Comparison of ENCODE assay signal across 9 cellular contexts in the genomic region with DNA sequence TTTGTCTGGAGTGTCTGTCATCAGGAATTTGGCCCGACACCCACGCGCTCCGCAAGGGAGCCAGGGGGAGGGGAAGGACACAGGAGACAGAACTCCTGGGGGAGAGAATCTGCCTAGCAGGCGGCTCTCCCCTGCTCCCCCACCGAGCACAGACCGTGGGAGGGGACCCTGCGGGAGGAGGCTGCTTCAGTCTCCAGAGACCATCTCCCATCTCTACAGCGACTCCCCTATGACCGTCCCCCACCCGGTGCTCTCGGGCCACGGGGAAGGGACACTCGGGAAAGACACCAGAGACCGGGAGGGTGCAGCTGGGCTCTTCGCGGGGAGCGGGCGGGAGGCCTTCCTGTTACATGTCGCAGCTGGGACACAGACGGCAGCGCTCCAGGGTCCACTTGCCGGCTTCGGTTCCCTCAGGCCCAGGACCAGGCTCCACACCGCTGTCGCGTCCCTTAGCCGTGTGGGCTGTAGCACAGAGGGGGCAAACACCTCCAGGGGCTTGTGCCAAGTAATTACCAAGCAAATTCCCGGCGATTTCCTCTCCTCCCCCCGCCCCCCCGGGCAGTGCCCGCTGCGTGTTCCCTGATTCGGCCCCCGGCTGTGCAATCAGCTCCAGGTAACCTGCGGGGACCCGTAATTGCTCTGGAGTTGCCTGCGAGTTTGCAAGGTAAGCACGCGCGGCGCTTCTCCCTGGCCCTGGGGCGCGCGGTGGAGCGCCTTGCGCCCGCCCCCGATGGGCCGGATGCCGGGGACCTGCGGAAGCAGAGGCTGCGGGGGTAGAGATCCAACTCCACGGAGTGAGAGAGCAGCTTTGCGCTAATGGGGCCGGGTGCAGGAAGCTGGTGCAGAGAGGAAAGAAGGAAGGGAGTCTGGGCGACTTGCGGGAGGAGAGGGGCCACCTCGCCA.
DNase-seq lines count a peak whose midpoint lies in the region; ATAC-seq and TF ChIP-seq lines count a peak whose summit lies in the region.
"Had no signal": no experiment of that assay in that cellular context is flagged by ENCODE, and none has a peak within 500 bp of the region (broad histone marks: within the 10 kb centered on the region; RNA-seq: fewer than 3 reads in every experiment).

No MANE protein-coding gene starts in this region.

- H4K91ac ChIP-seq in trophoblast cell (ENCODE audit: low read depth, low read length), result no peak overlapping the region

- H4K20me1 ChIP-seq in GM23248 (ENCODE audit: insufficient read depth), result no peaks in the 10 kb centered on the region

- TF ChIP-seq CTCF in glutamatergic neuron (IDR thresholded peaks at IDR 0.05; ENCODE audit: partially characterized antibody, unreplicated experiment), result no peak

- no peaks in the 10 kb centered on the region for H3K9me2 ChIP-seq in GM23248 (ENCODE audit: insufficient read depth)

- H3K4ac ChIP-seq in trophoblast cell (ENCODE audit: low read depth, low read length), result no peak overlapping the region

- peak overlapping the region; percentile 41 for H3K4me3 ChIP-seq in trophoblast cell (ENCODE audit: low read depth, low read length)
- no peak overlapping the region for H3K4me3 ChIP-seq in GM23248

- no peak overlapping the region for H3K18ac ChIP-seq in trophoblast cell (ENCODE audit: low read length)

- H3K27ac ChIP-seq in trophoblast cell (ENCODE audit: low read depth, low read length), result no peak overlapping the region
- H3K27ac ChIP-seq in GM23248, result no peak overlapping the region
- H3K27ac ChIP-seq: KMS-11 had no signal

- peak overlapping the region; percentile 76 for H3K4me3 Mint-ChIP-seq in glutamatergic neuron (ENCODE audit: unreplicated experiment)

- H3K36me3 Mint-ChIP-seq in glutamatergic neuron (ENCODE audit: unreplicated experiment), result no peaks in the 10 kb centered on the region

- H2AFZ ChIP-seq in trophoblast cell (ENCODE audit: insufficient read depth, low read length, poor library complexity), result no peak overlapping the region
- H2AFZ ChIP-seq in GM23248, result no peak overlapping the region

- H3K4me1 ChIP-seq in trophoblast cell (ENCODE audit: control insufficient read depth in 1 of 2, insufficient read depth in 2 of 2, low read length in 2 of 2), result peaks cover 9 to 15% of the 10 kb centered on the region in 2 experiments
- no peaks in the 10 kb centered on the region for H3K4me1 ChIP-seq in GM23248 (ENCODE audit: insufficient read depth)

- H3K4me2 ChIP-seq in trophoblast cell (ENCODE audit: low read length), result peak overlapping the region; percentile 67
- H3K4me2 ChIP-seq in GM23248 (ENCODE audit: unreplicated experiment), result no peak overlapping the region
- H3K4me2 ChIP-seq: KMS-11 had no signal

- no peak overlapping the region for H3K23ac ChIP-seq in trophoblast cell (ENCODE audit: low read length)

- H3K14ac ChIP-seq in trophoblast cell (ENCODE audit: low read length), result no peak overlapping the region

- H3K27me3 ChIP-seq in trophoblast cell (ENCODE audit: insufficient read depth, low read length) (peaks cover 27% of the 10 kb centered on the region), GM23248 (replicated peaks; ENCODE audit: insufficient read depth) (no peaks in the 10 kb centered on the region; the same call in 1 of the 2 replicates)

- H3K4me1 Mint-ChIP-seq in glutamatergic neuron (ENCODE audit: low read depth, unreplicated experiment), result peaks cover 34% of the 10 kb centered on the region

- in situ Hi-C loops in GM23248 (cut with MboI), result no loop called here

- H2AK5ac ChIP-seq in trophoblast cell (ENCODE audit: low read length), result no peak overlapping the region

- H3K9me3 ChIP-seq in trophoblast cell (ENCODE audit: insufficient read depth, low read depth, low read length) (peaks cover 2% of the 10 kb centered on the region), GM23248 (ENCODE audit: low read depth) (no peaks in the 10 kb centered on the region)

- peak overlapping the region; percentile 28 for H4K8ac ChIP-seq in trophoblast cell (ENCODE audit: low read depth, low read length)

- H3K9me3 Mint-ChIP-seq in glutamatergic neuron (ENCODE audit: unreplicated experiment), result peaks cover 5% of the 10 kb centered on the region

- H3K27ac Mint-ChIP-seq in glutamatergic neuron (ENCODE audit: unreplicated experiment), result peak overlapping the region; percentile 83

- no peaks in the 10 kb centered on the region for H3F3A ChIP-seq in GM23248 (ENCODE audit: insufficient read depth)

- WGBS in trophoblast cell (ENCODE audit: extremely low coverage, insufficient coverage, insufficient read length), result no CpG with 5 or more reads among the region's 60 CpGs
- WGBS in GM23248 (ENCODE audit: low coverage in 1 of 2, low lambda C conversion rate in 2 of 2, missing lambda C conversion rate in 2 of 2), 2 experiments, result 5 to 6% methylated on average over 53 of the region's 60 CpGs

- no peak overlapping the region for H2BK120ac ChIP-seq in trophoblast cell (ENCODE audit: insufficient read depth, low read length, poor library complexity)

- DNase-seq in DMS79 treated with DMSO at 0.1 percent for 48 hours (lab: John Stamatoyannopoulos, UW) (peak; percentile 40), NCI-H69 (lab: John Stamatoyannopoulos, UW) (peak; percentile 99), glutamatergic neuron (peak; percentile 57), trophoblast cell (no peak), GM23248 (no peak), NCI-H1694 treated with DMSO at 0.1 percent for 48 hours (lab: John Stamatoyannopoulos, UW) (no peak)

- H3K36me3 ChIP-seq in trophoblast cell (ENCODE audit: control insufficient read depth in 1 of 2, insufficient read depth in 2 of 2, low read length in 2 of 2) (no peaks in the 10 kb centered on the region), GM23248 (ENCODE audit: low read depth) (no peaks in the 10 kb centered on the region)

- no peaks in the 10 kb centered on the region for H3K79me1 ChIP-seq in trophoblast cell (ENCODE audit: low read length)

- no peak overlapping the region for H2BK5ac ChIP-seq in trophoblast cell (ENCODE audit: low read depth, low read length, poor library complexity)

- peaks cover 8% of the 10 kb centered on the region for H3K27me3 Mint-ChIP-seq in glutamatergic neuron (ENCODE audit: unreplicated experiment)

- H4K12ac ChIP-seq in trophoblast cell (ENCODE audit: low read depth, low read length), result peak overlapping the region; percentile 32

- no peak for ATAC-seq in GM19324 (IDR thresholded peaks at IDR 0.05; ENCODE audit: low FRiP score, unreplicated experiment)
- no peak for ATAC-seq in GM21423 (IDR thresholded peaks at IDR 0.05; ENCODE audit: unreplicated experiment)

- no peak overlapping the region for H2BK12ac ChIP-seq in trophoblast cell (ENCODE audit: low read length)

- H3K79me2 ChIP-seq in trophoblast cell (ENCODE audit: control insufficient read depth, insufficient read depth, low read length, poor library complexity) (no peaks in the 10 kb centered on the region), GM23248 (ENCODE audit: insufficient read depth) (no peaks in the 10 kb centered on the region)

- no peak overlapping the region for H3K9ac ChIP-seq in trophoblast cell (ENCODE audit: low read length)
- no peak overlapping the region for H3K9ac ChIP-seq in GM23248
- H3K9ac ChIP-seq: KMS-11 had no signal

Comparison
In these comparisons a context has a peak if more than half of its experiments do, and no peak if none do; other contexts are left out.
1. DNase-seq: peak in DMS79 treated with DMSO at 0.1 percent for 48 hours (single experiment), NCI-H69 (single experiment) and glutamatergic neuron (single experiment); none in trophoblast cell (0 of 2), GM23248 (single experiment) and NCI-H1694 treated with DMSO at 0.1 percent for 48 hours (single experiment).